19 cellular contexts compared by ENCODE assay signal in genomic region chr3:189625566-189625965, GRCh38. TPM values are rescaled to one million over a fixed set of nuclear protein-coding genes. Genes with fewer than 3 reads are reported as not detected.
DNase-seq lines count a peak whose midpoint lies in the region; ATAC-seq, FAIRE-seq and TF ChIP-seq lines count a peak whose summit lies in the region.
"Had no signal": no experiment of that assay in that cellular context is flagged by ENCODE, and none has a peak within 500 bp of the region (broad histone marks: within the 10 kb centered on the region; RNA-seq: fewer than 3 reads in every experiment).

No MANE protein-coding gene starts in this region.

- H3K27ac Mint-ChIP-seq in neural progenitor cell: no peak overlapping the region
- H3K27ac Mint-ChIP-seq: CD8-positive, alpha-beta T cell had no signal

- no peaks in the 10 kb centered on the region for H3K79me2 ChIP-seq in H1 (ENCODE audit: control insufficient read depth in 1 of 2, insufficient read depth in 2 of 2, low read length in 2 of 2)
- H3K79me2 ChIP-seq in neural progenitor cell (ENCODE audit: low read depth): no peaks in the 10 kb centered on the region

- H2BK20ac ChIP-seq in H1 (ENCODE audit: low read length): no peak overlapping the region

- H3K27me3 Mint-ChIP-seq in neural progenitor cell (ENCODE audit: insufficient read depth, low read depth): no peaks in the 10 kb centered on the region

- H3K36me3 ChIP-seq in H1 (ENCODE audit: control insufficient read depth in 2 of 4, insufficient read depth in 4 of 4, low read length in 3 of 4) (no peaks in the 10 kb centered on the region), neural progenitor cell (no peaks in the 10 kb centered on the region)
- H3K36me3 ChIP-seq: SJSA1 had no signal

- H3K4me3 ChIP-seq in H1 (ENCODE audit: extremely low read depth in 1 of 4, insufficient read depth in 2 of 4, low read depth in 3 of 4, low read length in 4 of 4): no peak overlapping the region
- H3K4me3 ChIP-seq in neural progenitor cell: no peak overlapping the region
- H3K4me3 ChIP-seq: SJSA1 had no signal

- TF ChIP-seq POLR2A in H1 (IDR thresholded peaks at IDR 0.05; ENCODE audit: control extremely low read depth in 1 of 2, low read depth in 2 of 2, low read length in 2 of 2): no peak

- no peaks in the 10 kb centered on the region for H3K79me1 ChIP-seq in H1 (ENCODE audit: low read depth, low read length)

- H4K5ac ChIP-seq in H1 (ENCODE audit: insufficient read length, low read depth, low read length): no peak overlapping the region

- no peaks in the 10 kb centered on the region for H3K23me2 ChIP-seq in H1 (ENCODE audit: low read depth, low read length)

- no peaks in the 10 kb centered on the region for H3K4me1 ChIP-seq in H1 (replicated peaks in 1 of 4; ENCODE audit: control insufficient read depth in 3 of 4, insufficient read depth in 4 of 4, low read length in 3 of 4)
- H3K4me1 ChIP-seq in neural progenitor cell: no peaks in the 10 kb centered on the region
- H3K4me1 ChIP-seq: SJSA1 had no signal

- no peaks in the 10 kb centered on the region for H3K36me3 Mint-ChIP-seq in neural progenitor cell
- H3K36me3 Mint-ChIP-seq: CD8-positive, alpha-beta T cell had no signal

- no peak overlapping the region for H3K23ac ChIP-seq in H1 (ENCODE audit: insufficient read length)

- H2AK5ac ChIP-seq in H1 (ENCODE audit: low read depth, low read length): no peak overlapping the region

- no peak overlapping the region for H2BK15ac ChIP-seq in H1 (ENCODE audit: low read length)

- no peak for TF ChIP-seq CTCF in H1 (IDR thresholded peaks at IDR 0.05; ENCODE audit: control extremely low read depth in 1 of 3, insufficient read depth in 1 of 3, low read depth in 1 of 3, low read length in 3 of 3)
- no peak for TF ChIP-seq CTCF in neural progenitor cell (IDR thresholded peaks at IDR 0.05)

- WGBS in H1 (ENCODE audit: extremely low coverage in 1 of 2, insufficient coverage in 1 of 2, insufficient read length in 1 of 2, insufficient replicate concordance in 2 of 2, low coverage in 1 of 2, low lambda C conversion rate in 2 of 2, missing lambda C conversion rate in 1 of 2), 2 experiments: 36% methylated on average over 2 of the region's 2 CpGs; no CpG with 5 or more reads in 1 of the 2 experiments

- no peaks in the 10 kb centered on the region for H3K9me3 Mint-ChIP-seq in neural progenitor cell
- H3K9me3 Mint-ChIP-seq: CD8-positive, alpha-beta T cell had no signal

- H3K4ac ChIP-seq in H1 (replicated peaks; ENCODE audit: insufficient read length, low read depth, low read length): no peak overlapping the region

- H2BK12ac ChIP-seq in H1 (ENCODE audit: low read depth, low read length): no peak overlapping the region

- no peak overlapping the region for H3K18ac ChIP-seq in H1 (ENCODE audit: extremely low read depth, low read length)

- H2BK120ac ChIP-seq in H1 (replicated peaks; ENCODE audit: low read depth, low read length): no peak overlapping the region

- H3K56ac ChIP-seq in H1 (replicated peaks; ENCODE audit: insufficient read length, low read depth, low read length): no peak overlapping the region

- H3K27ac ChIP-seq in H1 (ENCODE audit: low read depth, low read length) (no peak overlapping the region), neural progenitor cell (no peak overlapping the region)
- H3K27ac ChIP-seq: SJSA1 had no signal

- H2AFZ ChIP-seq in H1 (ENCODE audit: low read length): peak overlapping the region; percentile 39; the same call in 1 of the 2 replicates
- H2AFZ ChIP-seq in neural progenitor cell (replicated peaks): no peak overlapping the region

- H3K27me3 ChIP-seq in H1 (replicated peaks in 1 of 4; ENCODE audit: control insufficient read depth in 3 of 4, extremely low read depth in 1 of 4, insufficient read depth in 3 of 4, low read length in 3 of 4): no peaks in the 10 kb centered on the region
- no peaks in the 10 kb centered on the region for H3K27me3 ChIP-seq in neural progenitor cell
- H3K27me3 ChIP-seq: SJSA1 had no signal

- no peak overlapping the region for H2BK5ac ChIP-seq in H1 (ENCODE audit: low read depth, low read length)

- H4K20me1 ChIP-seq in H1 (replicated peaks in 1 of 2; ENCODE audit: control insufficient read depth in 1 of 2, insufficient read depth in 2 of 2, low read length in 2 of 2) (no peaks in the 10 kb centered on the region), neural progenitor cell (ENCODE audit: low read depth) (no peaks in the 10 kb centered on the region)

- DNase-seq in GM18507 (ENCODE audit: extremely low spot score, insufficient read length, low read depth) (no peak), M059J (ENCODE audit: low read depth) (peak; percentile 2), H1 (ENCODE audit: low read depth in 1 of 2, low spot score in 2 of 2) (no peak), neural progenitor cell (ENCODE audit: low spot score) (peak; percentile 28), C1 segment of cervical spinal cord (lab: John Stamatoyannopoulos, UW) (no peak), OCI-M2 (lab: John Stamatoyannopoulos, UW; ENCODE audit: unreplicated experiment) (no peak)
- DNase-seq: CD8-positive, alpha-beta T cell; DMS53; EL; H7; NCI-H1105 treated with DMSO at 0.1 percent for 48 hours; NCI-H1694 treated with DMSO at 0.1 percent for 48 hours; NCI-H2107; NCI-H226 had no signal

- H4K8ac ChIP-seq in H1 (ENCODE audit: extremely low read depth, insufficient read depth, low read length): no peak overlapping the region; the same call in 1 of the 2 replicates

- H3K4me2 ChIP-seq in H1 (ENCODE audit: insufficient read depth in 1 of 2, low read depth in 2 of 2, low read length in 2 of 2) (no peak overlapping the region), neural progenitor cell (no peak overlapping the region)

- H3K9ac ChIP-seq in H1 (replicated peaks in 1 of 4; ENCODE audit: extremely low read depth in 1 of 4, low read depth in 3 of 4, low read length in 3 of 4) (no peak overlapping the region), neural progenitor cell (no peak overlapping the region)

- CTCF ChIA-PET in H1 (lab: Charles Lee; ENCODE audit: partially characterized antibody): interaction anchor here (0.6 to 2.3 kb wide), 2 partner anchors 101 to 352 kb away, joined by 5 to 7 read pairs; no protein-coding TSS in a partner anchor

- H3K9me3 ChIP-seq in H1 (ENCODE audit: insufficient read depth in 2 of 2, low read depth in 1 of 2, low read length in 1 of 2) (no peaks in the 10 kb centered on the region), neural progenitor cell (ENCODE audit: low read depth) (no peaks in the 10 kb centered on the region)
- H3K9me3 ChIP-seq: SJSA1 had no signal

- H3F3A ChIP-seq in neural progenitor cell (ENCODE audit: low read depth): no peaks in the 10 kb centered on the region

- no peak overlapping the region for H3K4me3 Mint-ChIP-seq in neural progenitor cell
- H3K4me3 Mint-ChIP-seq: CD8-positive, alpha-beta T cell had no signal

- POLR2A ChIA-PET in H1 (lab: Charles Lee; ENCODE audit: partially characterized antibody): no interaction called here

- FAIRE-seq in GM18507 (lab: Jason Lieb, UNC) (peak; percentile 52), H1 (lab: Jason Lieb, UNC) (no peak)
- FAIRE-seq: A204.1 had no signal

- ATAC-seq in HG03520 (IDR thresholded peaks at IDR 0.05; ENCODE audit: unreplicated experiment) (no peak), HG03460 (IDR thresholded peaks at IDR 0.05; ENCODE audit: unreplicated experiment) (no peak)
- ATAC-seq: CD8-positive, alpha-beta T cell had no signal

- TF ChIP-seq RAD21 in H1 (IDR thresholded peaks at IDR 0.05 in 1 of 2, conservative IDR thresholded peaks at IDR 0.05 in 1 of 2; ENCODE audit: low read depth in 2 of 2, low read length in 2 of 2): no peak

- TF ChIP-seq EP300 in H1 (IDR thresholded peaks at IDR 0.05; ENCODE audit: borderline replicate concordance in 1 of 2, low read depth in 2 of 2, low read length in 2 of 2): no peak

- no peak overlapping the region for H3K14ac ChIP-seq in H1 (ENCODE audit: insufficient read length)

- H4K91ac ChIP-seq in H1 (replicated peaks; ENCODE audit: insufficient read length, low read length): no peak overlapping the region

- no peaks in the 10 kb centered on the region for H3K4me1 Mint-ChIP-seq in neural progenitor cell

TF ChIP-seq in H1, 55 proteins besides CTCF, POLR2A, EP300 and RAD21:
- peak; percentile 85 for TF ChIP-seq SRF (IDR thresholded peaks at IDR 0.05; ENCODE audit: low read depth, low read length)
- no peak for TF ChIP-seq RBBP5 (IDR thresholded peaks at IDR 0.05; ENCODE audit: borderline replicate concordance, low read depth, low read length)
- TF ChIP-seq SP4 (IDR thresholded peaks at IDR 0.05; ENCODE audit: low read length): no peak
- TF ChIP-seq CTBP2 (IDR thresholded peaks at IDR 0.05; ENCODE audit: borderline replicate concordance, insufficient read depth, insufficient read length, low read length): no peak

RNA-seq across cellular contexts. Expression of gene TP63, which starts 5.6 kb away (rescaled TPM):
- total RNA-seq in M059J (2014; rRNA removed; shearing (Covaris generic)): 0.07 TPM in 1 of 2 replicates, not detected in the other
- 0.06 TPM in 1 of 2 replicates, not detected in the other for total RNA-seq in H1 (2021; fragmentation: NEBNext Ultra II Directional; extraction: Animal tissue kit (Norgen Biotek cat#: 25700))
- not detected in 2 replicates for polyA plus RNA-seq in H1 (2011; rRNA removed)
- not detected for polyA plus RNA-seq in H1 (2011; cell fraction: cytosol; rRNA removed)
- polyA plus RNA-seq in H1 (2011; cell fraction: nucleus; rRNA removed): 0.09 TPM
- polyA plus RNA-seq in H1 (2012, experiment 1 of 2): not detected in 4 replicates
- not detected for polyA plus RNA-seq in H1 (2012, experiment 2 of 2)
- 0.02 TPM for polyA plus RNA-seq in H1 (2013, experiment 1 of 2)
- 0.09 TPM for polyA plus RNA-seq in H1 (2013, experiment 2 of 2)
- polyA minus RNA-seq in H1 (2011; rRNA and poly(A)+ RNA removed): 0.09 TPM in 1 of 2 replicates, not detected in the other
- polyA minus RNA-seq in H1 (2011; cell fraction: cytosol; rRNA and poly(A)+ RNA removed): not detected
- not detected for polyA minus RNA-seq in H1 (2011; cell fraction: nucleus; rRNA and poly(A)+ RNA removed)
- 0.62 TPM in 1 of 2 replicates, not detected in the other for total RNA-seq in neural progenitor cell (ENCODE audit: low replicate concordance)
- total RNA-seq: CD8-positive, alpha-beta T cell; H7; SJSA1 had no signal
- polyA plus RNA-seq: BJ had no signal

Comparison
In these comparisons a context has a peak if more than half of its experiments do, and no peak if none do; other contexts are left out.
1. DNase-seq: peak in M059J (single experiment) and neural progenitor cell (single experiment); none in GM18507 (single experiment), H1 (0 of 2), C1 segment of cervical spinal cord (0 of 14) and OCI-M2 (single experiment).